Comparison of ENCODE assay signal across 13 cellular contexts in the genomic region with DNA sequence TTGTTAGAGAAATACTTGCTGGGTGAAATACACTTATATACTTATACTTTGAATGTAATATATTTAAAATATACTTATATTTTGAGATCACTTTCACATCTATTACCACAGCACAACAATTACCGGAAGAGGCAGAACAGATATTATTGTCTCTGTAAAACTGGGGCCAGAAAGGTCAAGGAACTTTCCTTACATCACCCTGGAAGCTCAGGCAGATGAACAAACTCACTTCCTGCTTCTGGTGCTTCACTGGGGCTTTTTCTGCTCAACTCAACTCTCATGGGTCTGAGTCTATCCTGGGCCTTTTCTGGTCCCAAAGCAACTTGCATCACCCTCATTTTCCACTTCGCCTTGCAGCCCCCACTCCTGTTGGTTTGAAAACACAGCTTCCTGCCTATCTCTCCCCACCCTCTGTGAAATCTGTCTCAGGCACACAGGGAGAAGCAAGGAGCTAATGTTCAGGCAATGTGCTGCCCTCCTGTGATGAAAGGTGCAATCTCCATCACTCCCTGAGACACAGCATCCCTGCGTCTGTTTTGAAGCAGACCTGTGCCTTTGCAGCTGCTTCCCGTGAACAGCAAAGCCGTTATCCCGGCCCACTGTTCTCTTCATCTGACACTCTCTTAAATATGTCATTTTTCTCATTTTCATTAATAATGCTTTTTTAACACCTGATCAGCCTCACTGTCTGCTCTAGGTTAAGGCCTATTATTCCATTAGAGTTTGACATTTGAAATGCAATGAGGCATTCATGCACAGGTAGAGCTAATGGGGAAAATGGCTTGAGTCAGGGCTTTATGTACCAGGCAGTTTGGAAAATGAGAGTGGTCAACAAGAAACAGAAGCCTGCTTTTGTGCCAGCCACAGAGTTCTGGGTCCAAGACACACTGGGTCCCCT.
DNase-seq lines count a peak whose midpoint lies in the region; ATAC-seq and TF ChIP-seq lines count a peak whose summit lies in the region.
"Had no signal": no experiment of that assay in that cellular context is flagged by ENCODE, and none has a peak within 500 bp of the region (broad histone marks: within the 10 kb centered on the region; RNA-seq: fewer than 3 reads in every experiment).

No MANE protein-coding gene starts in this region.

- H3K9ac ChIP-seq in OCI-LY3 (ENCODE audit: low read length), result no peak overlapping the region

- H4K20me1 ChIP-seq in OCI-LY3 (ENCODE audit: insufficient read depth, low read length), result no peaks in the 10 kb centered on the region

- TF ChIP-seq CTCF in right atrium auricular region (IDR thresholded peaks at IDR 0.05), result no peak
- TF ChIP-seq CTCF in OCI-LY3 (IDR thresholded peaks at IDR 0.05; ENCODE audit: low read depth, low read length), result peak; percentile 50
- no peak for TF ChIP-seq CTCF in fibroblast of the aortic adventitia (IDR thresholded peaks at IDR 0.05; ENCODE audit: insufficient read depth, low read length)

- H3K9me3 ChIP-seq in right atrium auricular region (no peaks in the 10 kb centered on the region), OCI-LY3 (ENCODE audit: insufficient read depth, low read length) (no peaks in the 10 kb centered on the region), aorta (ENCODE audit: control insufficient read depth, low read length) (no peaks in the 10 kb centered on the region)
- H3K9me3 ChIP-seq: gastroesophageal sphincter had no signal

- H3K36me3 ChIP-seq in right atrium auricular region (no peaks in the 10 kb centered on the region), OCI-LY3 (replicated peaks; ENCODE audit: low read depth, low read length) (no peaks in the 10 kb centered on the region), aorta (ENCODE audit: control insufficient read depth in 1 of 2, insufficient read depth in 2 of 2, low read length in 1 of 2) (no peaks in the 10 kb centered on the region)
- H3K36me3 ChIP-seq: gastroesophageal sphincter had no signal

- H3K4me3 ChIP-seq in right atrium auricular region, result no peak overlapping the region
- H3K4me3 ChIP-seq in OCI-LY3 (ENCODE audit: low read length), result peak overlapping the region; percentile 40; the same call in 1 of the 2 replicates
- no peak overlapping the region for H3K4me3 ChIP-seq in fibroblast of the aortic adventitia (ENCODE audit: low read depth, low read length)
- H3K4me3 ChIP-seq in aorta (ENCODE audit: low read length in 2 of 2), result no peak overlapping the region
- H3K4me3 ChIP-seq: gastroesophageal sphincter, smooth muscle cell had no signal

- intact Hi-C loops in left ventricle myocardium superior (cut with micrococcal nuclease), result no loop called here
- intact Hi-C loops in aorta (cut with DNase I), result loop anchor here in 1 of 2 donors (5.0 kb wide), 1 partner anchor 93 kb away; no protein-coding TSS in a partner anchor

- 78 to 83% methylated on average over 6 of the region's 6 CpGs for WGBS in aorta, 2 donors

- H3K4me2 ChIP-seq in OCI-LY3 (ENCODE audit: low read length), result peak overlapping the region; percentile 72
- H3K4me2 ChIP-seq: smooth muscle cell had no signal

- H3K27me3 ChIP-seq in right atrium auricular region (no peaks in the 10 kb centered on the region), OCI-LY3 (ENCODE audit: low read depth, low read length) (no peaks in the 10 kb centered on the region), aorta (ENCODE audit: control insufficient read depth in 1 of 2, insufficient read depth in 2 of 2, low read length in 1 of 2) (no peaks in the 10 kb centered on the region)
- H3K27me3 ChIP-seq: gastroesophageal sphincter had no signal

- peak overlapping the region; percentile 77 for H2AFZ ChIP-seq in OCI-LY3 (ENCODE audit: low read depth, low read length)

- H3K79me2 ChIP-seq in OCI-LY3 (ENCODE audit: low read length), result no peaks in the 10 kb centered on the region

- H3K4me1 ChIP-seq in right atrium auricular region (no peaks in the 10 kb centered on the region), OCI-LY3 (ENCODE audit: low read length) (peaks cover 30% of the 10 kb centered on the region), aorta (ENCODE audit: control insufficient read depth in 1 of 2, insufficient read depth in 2 of 2, low read length in 2 of 2) (no peaks in the 10 kb centered on the region)

- ATAC-seq in left ventricle myocardium superior (peak; percentile 39), aorta (ENCODE audit: low FRiP score) (no peak), HG03108 (IDR thresholded peaks at IDR 0.05; ENCODE audit: unreplicated experiment) (no peak)
- ATAC-seq: gastroesophageal sphincter had no signal

- H3K27ac ChIP-seq in right atrium auricular region, result no peak overlapping the region
- H3K27ac ChIP-seq in OCI-LY3 (ENCODE audit: low read length), result 0 out of 2 replicates have a peak overlapping the region, but pooled peaks have one; percentile 13
- no peak overlapping the region for H3K27ac ChIP-seq in aorta (ENCODE audit: low read depth in 1 of 2, low read length in 2 of 2)
- H3K27ac ChIP-seq: gastroesophageal sphincter had no signal

- DNase-seq in left ventricle myocardium superior (no peak), right atrium auricular region (ENCODE audit: low spot score) (no peak), fibroblast of the aortic adventitia (ENCODE audit: low read depth) (peak; percentile 11), aorta (no peak), HPDE6-E6E7 (ENCODE audit: extremely low spot score) (no peak), germinal center (ENCODE audit: low spot score) (no peak)
- DNase-seq: CD4-positive, alpha-beta T cell; NCI-H2081 treated with DMSO at 0.1 percent for 48 hours; T-helper 2 cell had no signal
